1 cellular context compared by ENCODE assay signal in the genomic region with DNA sequence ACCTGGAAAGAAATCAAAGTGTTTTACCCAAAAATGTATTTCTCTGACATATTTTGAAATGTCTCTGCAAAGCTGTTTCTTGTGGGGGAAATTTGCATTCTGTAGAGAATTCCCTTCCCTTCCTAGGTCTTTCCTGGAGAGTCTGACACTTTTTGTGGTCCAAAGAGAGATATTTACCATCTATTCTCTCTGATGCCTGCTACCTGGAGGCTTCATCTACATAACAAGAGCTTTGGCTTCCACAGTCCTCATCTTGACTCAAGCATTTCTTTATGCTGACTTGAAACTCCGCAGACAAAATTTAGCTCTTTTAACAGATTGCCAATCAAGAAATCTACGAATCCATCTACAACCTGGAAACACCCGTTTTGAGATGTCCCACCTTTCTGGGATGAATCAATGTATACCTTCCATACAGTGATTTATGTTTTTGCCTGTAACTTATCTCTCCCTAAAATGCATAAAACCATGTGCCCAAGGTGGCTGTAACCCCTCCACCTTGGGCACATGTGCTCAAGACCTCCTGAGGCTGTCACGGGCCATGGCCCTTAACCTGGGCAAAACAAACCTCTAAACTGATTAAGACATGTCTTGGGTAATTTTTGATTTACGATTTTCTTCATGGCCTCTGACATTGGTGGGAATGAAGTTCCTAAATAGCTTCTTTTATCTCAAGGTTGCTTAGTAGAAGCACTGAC.
TF ChIP-seq lines count a peak whose summit lies in the region.

No MANE protein-coding gene starts in this region.

TF ChIP-seq in WTC11, 78 proteins besides CTCF, POLR2A, EP300 and RAD21 (continued from another document):
- TF ChIP-seq, protein P1, sequence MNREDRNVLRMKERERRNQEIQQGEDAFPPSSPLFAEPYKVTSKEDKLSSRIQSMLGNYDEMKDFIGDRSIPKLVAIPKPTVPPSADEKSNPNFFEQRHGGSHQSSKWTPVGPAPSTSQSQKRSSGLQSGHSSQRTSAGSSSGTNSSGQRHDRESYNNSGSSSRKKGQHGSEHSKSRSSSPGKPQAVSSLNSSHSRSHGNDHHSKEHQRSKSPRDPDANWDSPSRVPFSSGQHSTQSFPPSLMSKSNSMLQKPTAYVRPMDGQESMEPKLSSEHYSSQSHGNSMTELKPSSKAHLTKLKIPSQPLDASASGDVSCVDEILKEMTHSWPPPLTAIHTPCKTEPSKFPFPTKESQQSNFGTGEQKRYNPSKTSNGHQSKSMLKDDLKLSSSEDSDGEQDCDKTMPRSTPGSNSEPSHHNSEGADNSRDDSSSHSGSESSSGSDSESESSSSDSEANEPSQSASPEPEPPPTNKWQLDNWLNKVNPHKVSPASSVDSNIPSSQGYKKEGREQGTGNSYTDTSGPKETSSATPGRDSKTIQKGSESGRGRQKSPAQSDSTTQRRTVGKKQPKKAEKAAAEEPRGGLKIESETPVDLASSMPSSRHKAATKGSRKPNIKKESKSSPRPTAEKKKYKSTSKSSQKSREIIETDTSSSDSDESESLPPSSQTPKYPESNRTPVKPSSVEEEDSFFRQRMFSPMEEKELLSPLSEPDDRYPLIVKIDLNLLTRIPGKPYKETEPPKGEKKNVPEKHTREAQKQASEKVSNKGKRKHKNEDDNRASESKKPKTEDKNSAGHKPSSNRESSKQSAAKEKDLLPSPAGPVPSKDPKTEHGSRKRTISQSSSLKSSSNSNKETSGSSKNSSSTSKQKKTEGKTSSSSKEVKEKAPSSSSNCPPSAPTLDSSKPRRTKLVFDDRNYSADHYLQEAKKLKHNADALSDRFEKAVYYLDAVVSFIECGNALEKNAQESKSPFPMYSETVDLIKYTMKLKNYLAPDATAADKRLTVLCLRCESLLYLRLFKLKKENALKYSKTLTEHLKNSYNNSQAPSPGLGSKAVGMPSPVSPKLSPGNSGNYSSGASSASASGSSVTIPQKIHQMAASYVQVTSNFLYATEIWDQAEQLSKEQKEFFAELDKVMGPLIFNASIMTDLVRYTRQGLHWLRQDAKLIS (CRISPR knock-in tag; IDR thresholded peaks at IDR 0.05; ENCODE audit: borderline replicate concordance), result no peak
